ENCODE assay signal across 14 cellular contexts in the genomic region with DNA sequence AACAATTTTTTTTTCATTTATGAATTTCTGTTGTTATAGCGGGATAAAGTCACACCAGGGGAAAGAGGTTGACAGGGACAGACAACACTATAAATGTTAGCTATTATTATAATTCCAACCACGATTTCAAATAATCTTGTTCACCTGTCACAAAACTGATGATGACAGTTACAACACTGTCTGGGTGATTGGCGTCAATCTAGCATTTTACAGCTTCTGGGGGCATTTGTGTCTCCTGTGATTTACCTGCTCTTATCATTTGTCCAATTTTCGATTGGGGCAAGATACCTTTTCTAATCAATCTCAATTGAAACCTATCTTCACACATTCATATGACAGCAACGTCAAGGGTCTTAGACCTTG. TPM values are rescaled to one million over a fixed set of nuclear protein-coding genes. Genes with fewer than 3 reads are reported as not detected.
DNase-seq lines count a peak whose midpoint lies in the region; ATAC-seq and TF ChIP-seq lines count a peak whose summit lies in the region.
"Had no signal": no experiment of that assay in that cellular context is flagged by ENCODE, and none has a peak within 500 bp of the region (broad histone marks: within the 10 kb centered on the region; RNA-seq: fewer than 3 reads in every experiment).

No MANE protein-coding gene starts in this region.

- 82 to 98% methylated on average over 3 to 4 of the region's 5 CpGs for WGBS in mesodermal cell (ENCODE audit: insufficient coverage in 2 of 2), 2 experiments

- H3K36me3 Mint-ChIP-seq in activated naive CD8-positive, alpha-beta T cell, result peaks cover 2% of the 10 kb centered on the region
- no peaks in the 10 kb centered on the region for H3K36me3 Mint-ChIP-seq in activated naive CD8-positive, alpha-beta T cell treated with anti-CD3 and anti-CD28 coated beads for 36 hours
- no peaks in the 10 kb centered on the region for H3K36me3 Mint-ChIP-seq in activated naive CD8-positive, alpha-beta T cell treated with anti-CD3 and anti-CD28 coated beads, Interleukin-2, amount 50 U/mL, for 24 hours (ENCODE audit: low read depth)

- no peak for DNase-seq in activated naive CD8-positive, alpha-beta T cell treated with anti-CD3 and anti-CD28 coated beads for 36 hours
- no peak for DNase-seq in activated naive CD8-positive, alpha-beta T cell treated with anti-CD3 and anti-CD28 coated beads, Interleukin-2, amount 50 U/mL, for 24 hours
- DNase-seq in tibial artery, result no peak
- DNase-seq in activated T-cell treated with anti-CD3 and anti-CD28 coated beads, Interleukin-2, amount 50 U/mL, for 1 hour, result no peak
- DNase-seq in Right ventricle myocardium superior, result no peak
- DNase-seq: Caco-2, MM.1S, NCI-H187 treated with DMSO at 0.1 percent for 48 hours, NCI-H774 had no signal

- peaks cover 23% of the 10 kb centered on the region for H3K4me1 Mint-ChIP-seq in activated naive CD8-positive, alpha-beta T cell (ENCODE audit: low read depth)
- H3K4me1 Mint-ChIP-seq in activated naive CD8-positive, alpha-beta T cell treated with anti-CD3 and anti-CD28 coated beads for 36 hours, result peaks cover 20% of the 10 kb centered on the region
- peaks cover 47% of the 10 kb centered on the region for H3K4me1 Mint-ChIP-seq in activated naive CD8-positive, alpha-beta T cell treated with anti-CD3 and anti-CD28 coated beads, Interleukin-2, amount 50 U/mL, for 24 hours

- H3K9me3 Mint-ChIP-seq in activated naive CD8-positive, alpha-beta T cell (ENCODE audit: low read depth), result peaks cover 5% of the 10 kb centered on the region
- H3K9me3 Mint-ChIP-seq in activated naive CD8-positive, alpha-beta T cell treated with anti-CD3 and anti-CD28 coated beads for 36 hours, result no peaks in the 10 kb centered on the region
- no peaks in the 10 kb centered on the region for H3K9me3 Mint-ChIP-seq in activated naive CD8-positive, alpha-beta T cell treated with anti-CD3 and anti-CD28 coated beads, Interleukin-2, amount 50 U/mL, for 24 hours
- H3K9me3 Mint-ChIP-seq: CD14-positive monocyte had no signal

- H3K36me3 ChIP-seq in mesodermal cell (ENCODE audit: control insufficient read depth, insufficient read depth, low read length) (no peaks in the 10 kb centered on the region), tibial artery (no peaks in the 10 kb centered on the region)
- H3K36me3 ChIP-seq: HAP-1 had no signal

- no peak for ATAC-seq in activated naive CD8-positive, alpha-beta T cell treated with anti-CD3 and anti-CD28 coated beads, Interleukin-2, amount 50 U/mL, for 24 hours
- ATAC-seq in GM19467 (IDR thresholded peaks at IDR 0.05; ENCODE audit: unreplicated experiment) (no peak), Right ventricle myocardium superior (ENCODE audit: poor library complexity) (no peak)

- H3K4me3 Mint-ChIP-seq in activated naive CD8-positive, alpha-beta T cell, result no peak overlapping the region
- H3K4me3 Mint-ChIP-seq in activated naive CD8-positive, alpha-beta T cell treated with anti-CD3 and anti-CD28 coated beads for 36 hours, result no peak overlapping the region
- H3K4me3 Mint-ChIP-seq in activated naive CD8-positive, alpha-beta T cell treated with anti-CD3 and anti-CD28 coated beads, Interleukin-2, amount 50 U/mL, for 24 hours, result no peak overlapping the region
- H3K4me3 Mint-ChIP-seq: CD14-positive monocyte had no signal

- no peaks in the 10 kb centered on the region for H3K9me3 ChIP-seq in mesodermal cell (ENCODE audit: control insufficient read depth, low read length)
- H3K9me3 ChIP-seq in tibial artery, result no peaks in the 10 kb centered on the region
- H3K9me3 ChIP-seq: Caco-2, HAP-1 had no signal

- H3K27ac Mint-ChIP-seq in activated naive CD8-positive, alpha-beta T cell, result peak overlapping the region; percentile 72
- no peak overlapping the region for H3K27ac Mint-ChIP-seq in activated naive CD8-positive, alpha-beta T cell treated with anti-CD3 and anti-CD28 coated beads for 36 hours
- H3K27ac Mint-ChIP-seq in activated naive CD8-positive, alpha-beta T cell treated with anti-CD3 and anti-CD28 coated beads, Interleukin-2, amount 50 U/mL, for 24 hours, result peak overlapping the region; percentile 74
- H3K27ac Mint-ChIP-seq: CD14-positive monocyte had no signal

- H3K4me1 ChIP-seq in mesodermal cell (ENCODE audit: control insufficient read depth, insufficient read depth, low read length, poor library complexity, severe bottlenecking), result peaks cover 38% of the 10 kb centered on the region
- H3K4me1 ChIP-seq in tibial artery, result peaks cover 0 to 30% (median 18%) of the 10 kb centered on the region in 4 donors

- no peaks in the 10 kb centered on the region for H3K27me3 Mint-ChIP-seq in activated naive CD8-positive, alpha-beta T cell
- no peaks in the 10 kb centered on the region for H3K27me3 Mint-ChIP-seq in activated naive CD8-positive, alpha-beta T cell treated with anti-CD3 and anti-CD28 coated beads for 36 hours
- no peaks in the 10 kb centered on the region for H3K27me3 Mint-ChIP-seq in activated naive CD8-positive, alpha-beta T cell treated with anti-CD3 and anti-CD28 coated beads, Interleukin-2, amount 50 U/mL, for 24 hours

- H3K4me3 ChIP-seq in mesodermal cell (ENCODE audit: extremely low read depth, insufficient read depth, low read length, poor library complexity, severe bottlenecking) (no peak overlapping the region), tibial artery (no peak overlapping the region)
- H3K4me3 ChIP-seq: HAP-1 had no signal

- peak overlapping the region; percentile 95 for H3K27ac ChIP-seq in mesodermal cell (ENCODE audit: low read depth, low read length, severe bottlenecking)
- H3K27ac ChIP-seq in tibial artery, result peak overlapping the region; percentile 74 to 82

- no peak for TF ChIP-seq CTCF in tibial artery (IDR thresholded peaks at IDR 0.05)

- intact Hi-C loops in tibial artery (cut with DNase I; ENCODE audit: low total_unique reads), result loop anchor here (10.0 kb wide), 1 partner anchor 64 kb away; no protein-coding TSS in a partner anchor
- intact Hi-C loops in Right ventricle myocardium superior (cut with DNase I), result no loop called here

- H3K27me3 ChIP-seq in tibial artery, result no peaks in the 10 kb centered on the region

RNA-seq across cellular contexts. Expression of a gene that starts 44.6 kb away (rescaled TPM):
- total RNA-seq in activated naive CD8-positive, alpha-beta T cell treated with anti-CD3 and anti-CD28 coated beads for 36 hours, result 10 to 100 TPM; 63.8 to 76.2 TPM
- 2.9 TPM for polyA plus RNA-seq in mesodermal cell (2013, experiment 1 of 2)
- 3.1 TPM for polyA plus RNA-seq in mesodermal cell (2013, experiment 2 of 2)
- 9.7 TPM for total RNA-seq in Right ventricle myocardium superior
